Comparison of ENCODE assay signal across 8 cellular contexts in genomic region chr6:138162104-138162946, GRCh38. TPM values are rescaled to one million over a fixed set of nuclear protein-coding genes. Genes with fewer than 3 reads are reported as not detected.
DNase-seq lines count a peak whose midpoint lies in the region; ATAC-seq and TF ChIP-seq lines count a peak whose summit lies in the region.

No MANE protein-coding gene starts in this region.

- intact Hi-C loops in HCT116 (cut with micrococcal nuclease), result no loop called here
- intact Hi-C loops in sigmoid colon (cut with DNase I), result no loop called here

- WGBS in sigmoid colon, 2 donors, result 1 to 2% methylated on average over 53 of the region's 53 CpGs

- no peaks in the 10 kb centered on the region for H4K20me1 ChIP-seq in HCT116 (ENCODE audit: insufficient read depth)

- no peak overlapping the region for H2AFZ ChIP-seq in HCT116 (ENCODE audit: low read depth, low read length, poor library complexity, severe bottlenecking)

- in situ Hi-C loops in astrocyte of the cerebellum (cut with HindIII; ENCODE audit: low sequenced_read_pairs), result no loop called here

- no peaks in the 10 kb centered on the region for H3K79me2 ChIP-seq in HCT116 (ENCODE audit: insufficient read depth, low read length)

- no peak for TF ChIP-seq POLR2A in HCT116 (IDR thresholded peaks at IDR 0.05; ENCODE audit: borderline replicate concordance, extremely low read depth, insufficient read depth, insufficient read length)
- no peak for TF ChIP-seq POLR2A in sigmoid colon (IDR thresholded peaks at IDR 0.05)

- 0 out of 2 replicates have a peak, but pooled peaks cover 3% of the 10 kb centered on the region for H3K9me2 ChIP-seq in HCT116 (ENCODE audit: insufficient read depth)

- no TSS peak for BruUV-seq in HCT116 (replicated peaks; lab: Mats Ljungman, UMichigan)

- POLR2A ChIA-PET in HCT116 (lab: Charles Lee), result no interaction called here

- H3K36me3 ChIP-seq in HCT116 (ENCODE audit: control insufficient read depth in 1 of 2, insufficient read depth in 2 of 2, low read length in 2 of 2), result no peaks in the 10 kb centered on the region
- no peaks in the 10 kb centered on the region for H3K36me3 ChIP-seq in sigmoid colon

- peak; percentile 44 for DNase-seq in GM03348 (ENCODE audit: low spot score)
- no peak for DNase-seq in HCT116 (ENCODE audit: low read depth, low spot score)
- DNase-seq in NCI-H146 treated with DMSO at 0.1 percent for 48 hours (lab: John Stamatoyannopoulos, UW; ENCODE audit: unreplicated experiment), result peak; percentile 77
- no peak for DNase-seq in astrocyte of the cerebellum (ENCODE audit: low read depth)
- DNase-seq in sigmoid colon, result no peak
- no peak for DNase-seq in HK-2 (ENCODE audit: unreplicated experiment)

- TF ChIP-seq EP300 in sigmoid colon (IDR thresholded peaks at IDR 0.05), result no peak

- TF ChIP-seq CTCF in HCT116 (IDR thresholded peaks at IDR 0.05 in 2 of 3, conservative IDR thresholded peaks at IDR 0.05 in 1 of 3; ENCODE audit: borderline replicate concordance in 1 of 3, insufficient read depth in 1 of 3, low read depth in 2 of 3, low read length in 2 of 3) (no peak), astrocyte of the cerebellum (IDR thresholded peaks at IDR 0.05; ENCODE audit: low read depth, low read length, missing control alignments) (no peak), sigmoid colon (IDR thresholded peaks at IDR 0.05) (no peak)

- H3K27ac ChIP-seq in HCT116 (ENCODE audit: low read depth, low read length) (no peak overlapping the region), sigmoid colon (peak overlapping the region in 3 of 4 donors; percentile 23 to 52 (median 47))

- TF ChIP-seq RAD21 in HCT116 (IDR thresholded peaks at IDR 0.05; ENCODE audit: low read depth), result no peak

- peaks cover 10 to 19% of the 10 kb centered on the region in 2 experiments; a peak in 3 of 4 replicates for H3K4me1 ChIP-seq in HCT116 (ENCODE audit: control insufficient read depth in 1 of 2, insufficient read depth in 2 of 2, low read length in 2 of 2)
- H3K4me1 ChIP-seq in sigmoid colon, result peaks cover 0 to 16% (median 12%) of the 10 kb centered on the region in 4 donors

- ATAC-seq in HCT116 (peak; percentile 66), HG03457 (IDR thresholded peaks at IDR 0.05; ENCODE audit: unreplicated experiment) (no peak)

- H3K9me3 ChIP-seq in HCT116 (ENCODE audit: control insufficient read depth in 1 of 2, insufficient read depth in 1 of 2, low read depth in 1 of 2, low read length in 2 of 2) (no peaks in the 10 kb centered on the region), iPS-18c (ENCODE audit: control insufficient read depth, insufficient read depth, low read length) (peaks cover 2% of the 10 kb centered on the region), sigmoid colon (no peaks in the 10 kb centered on the region)

- peak overlapping the region; percentile 95 for H3K4me2 ChIP-seq in HCT116 (ENCODE audit: low read length)

- RAD21 ChIA-PET in HCT116 (lab: Charles Lee; ENCODE audit: low non-redundant PET in 1 of 2, low total read pairs in 2 of 2, uncharacterized antibody in 2 of 2, unreplicated experiment in 2 of 2), result no interaction called here

- H3K4me3 ChIP-seq in HCT116 (replicated peaks in 1 of 2; ENCODE audit: low read depth in 1 of 2, low read length in 2 of 2), result peak overlapping the region; percentile 56 to 73
- peak overlapping the region; percentile 69 for H3K4me3 ChIP-seq in astrocyte of the cerebellum (ENCODE audit: low read depth, low read length)
- peak overlapping the region; percentile 80 for H3K4me3 ChIP-seq in iPS-18c (ENCODE audit: insufficient read depth, low read depth, low read length)
- H3K4me3 ChIP-seq in sigmoid colon, result peak overlapping the region; percentile 32 to 59 (median 56)

- H3K27me3 ChIP-seq in HCT116 (ENCODE audit: insufficient read depth, low read length) (peaks cover 9% of the 10 kb centered on the region; the same call in 1 of the 2 replicates), sigmoid colon (peaks cover 6 to 26% (median 11%) of the 10 kb centered on the region in 3 donors)

- CTCF ChIA-PET in HCT116 (lab: Charles Lee), result no interaction called here

- H3K9ac ChIP-seq in HCT116 (ENCODE audit: low read length), result peak overlapping the region; percentile 57

TF ChIP-seq in HCT116, 20 proteins besides CTCF, POLR2A, EP300 and RAD21:
- TF ChIP-seq ZFX (IDR thresholded peaks at IDR 0.05) (0 out of 2 replicates have a peak, but pooled peaks have one; percentile 19), POLR2AphosphoS5 (IDR thresholded peaks at IDR 0.05; ENCODE audit: low read depth, low read length) (no peak), JUND (IDR thresholded peaks at IDR 0.05) (no peak)

RNA-seq across cellular contexts. Expression of gene ARFGEF3, which starts 0.6 kb away (rescaled TPM):
- total RNA-seq in HCT116 (2021; ENCODE audit: unreplicated experiment) (3.8 TPM), sigmoid colon (1 to 10 TPM; 1.5 to 3.6 (median 2.8) TPM)
- polyA plus RNA-seq in HCT116 (2012), result 4.0 and 4.4 TPM in 2 replicates
- 1 to 10 TPM; 3.5 to 5.2 (median 3.6) TPM for polyA plus RNA-seq in sigmoid colon

RNA-seq across cellular contexts. Expression of gene PERP, which starts 55.1 kb away (rescaled TPM):
- total RNA-seq in HCT116 (2021; ENCODE audit: unreplicated experiment) (85.9 TPM), sigmoid colon (10 to 100 TPM; 35.0 to 41.4 (median 37.1) TPM)
- polyA plus RNA-seq in HCT116 (2012), result 41.4 and 43.8 TPM in 2 replicates
- polyA plus RNA-seq in sigmoid colon, result 10 to 100 TPM; 21.7 to 43.7 (median 31.8) TPM

RNA-seq across cellular contexts. Expression of gene PBOV1, which starts 56.0 kb away (rescaled TPM):
- total RNA-seq in HCT116 (2021; ENCODE audit: unreplicated experiment), result not detected
- not detected in 2 replicates for polyA plus RNA-seq in HCT116 (2012)
- total RNA-seq in sigmoid colon, result not detected
- not detected for polyA plus RNA-seq in sigmoid colon

Comparison
In these comparisons a context has a peak if more than half of its experiments do, and no peak if none do; other contexts are left out.
1. DNase-seq: peak in GM03348 (single experiment) and NCI-H146 treated with DMSO at 0.1 percent for 48 hours (single experiment); none in HCT116 (single experiment), astrocyte of the cerebellum (single experiment), sigmoid colon (single experiment) and HK-2 (single experiment).
2. Peak in every context shown above with its lines, with median percentiles within 50 percentile points of each other: H3K4me3 ChIP-seq.